ENCODE assay signal across 18 cellular contexts in genomic region chr18:77316013-77316412, GRCh38.
"Had no signal": no experiment of that assay in that cellular context is flagged by ENCODE, and none has a peak within 500 bp of the region (broad histone marks: within the 10 kb centered on the region; RNA-seq: fewer than 3 reads in every experiment).

No MANE protein-coding gene starts in this region.

- H3K27me3 ChIP-seq: sigmoid colon, upper lobe of left lung had no signal

- H3K36me3 ChIP-seq: sigmoid colon, thoracic aorta, upper lobe of left lung had no signal

- H3K79me2 ChIP-seq: parathyroid adenoma had no signal

- H3K4me3 ChIP-seq: lung, sigmoid colon, thoracic aorta, upper lobe of left lung had no signal

- DNase-seq: activated CD4-positive, alpha-beta T cell treated with anti-CD3 and anti-CD28 coated beads, Interleukin-2, amount 10 ng/mL, durations not matched to agents 7 days and 5 days; activated CD8-positive, alpha-beta memory T cell treated with anti-CD3 and anti-CD28 coated beads, Interleukin-2, amount 10 ng/mL, durations not matched to agents 7 days and 5 days; activated CD8-positive, alpha-beta T cell treated with anti-CD3 and anti-CD28 coated beads for 36 hours; activated gamma-delta T cell; dermis blood vessel endothelial cell; effector CD8-positive, alpha-beta T cell; erythroblast; foreskin fibroblast; kidney; nephron progenitor cell; sigmoid colon; stimulated activated CD4-positive, alpha-beta T cell treated with anti-CD3 and anti-CD28 coated beads, Interleukin-2, amount 100 ng/mL, for 48 hours; stimulated activated CD8-positive, alpha-beta memory T cell treated with anti-CD3 and anti-CD28 coated beads, Interleukin-4, amount 100 ng/mL, for 48 hours; stimulated activated naive CD4-positive, alpha-beta T cell; upper lobe of left lung had no signal

- H3K9me3 ChIP-seq: sigmoid colon, thoracic aorta, upper lobe of left lung had no signal

- H3K4me1 ChIP-seq: parathyroid adenoma, upper lobe of left lung had no signal

- H3K27ac ChIP-seq: parathyroid adenoma, sigmoid colon, thoracic aorta, upper lobe of left lung had no signal

- H2AFZ ChIP-seq: parathyroid adenoma had no signal

- H3K9ac ChIP-seq: parathyroid adenoma had no signal
